ENCODE assay signal across 1 cellular context in genomic region chr2:229815858-229816257, GRCh38.
TF ChIP-seq lines count a peak whose summit lies in the region.

No MANE protein-coding gene starts in this region.

TF ChIP-seq in HCT116, 20 proteins besides CTCF, POLR2A, EP300 and RAD21 (continued from another document):
- TF ChIP-seq REST (IDR thresholded peaks at IDR 0.05; ENCODE audit: low read depth) (no peak), POLR2AphosphoS5 (IDR thresholded peaks at IDR 0.05; ENCODE audit: low read depth, low read length) (no peak), ZNF274 (IDR thresholded peaks at IDR 0.05; ENCODE audit: low read depth, low read length) (no peak), EGR1 (IDR thresholded peaks at IDR 0.05; ENCODE audit: low read depth) (no peak)
TF ChIP-seq in HCT116: peak in this region for 0.
